In genomic region chr5:42808888-42809611, GRCh38 we compare ENCODE assay signal across 16 cellular contexts. TPM values are rescaled to one million over a fixed set of nuclear protein-coding genes. Genes with fewer than 3 reads are reported as not detected.
DNase-seq lines count a peak whose midpoint lies in the region; ATAC-seq and TF ChIP-seq lines count a peak whose summit lies in the region.
"Had no signal": no experiment of that assay in that cellular context is flagged by ENCODE, and none has a peak within 500 bp of the region (broad histone marks: within the 10 kb centered on the region; RNA-seq: fewer than 3 reads in every experiment).

No MANE protein-coding gene starts in this region.

- POLR2A ChIA-PET in OCI-LY7 (lab: Charles Lee), result no interaction called here

- no peak overlapping the region for H2AFZ ChIP-seq in OCI-LY7 (ENCODE audit: low read length)

- BruUV-seq in OCI-LY7 (replicated peaks; lab: Mats Ljungman, UMichigan), result no TSS peak

- no peaks in the 10 kb centered on the region for H3K9me2 ChIP-seq in OCI-LY7 (ENCODE audit: insufficient read depth, low read length)

- no peak for DNase-seq in heart right ventricle
- no peak for DNase-seq in left cardiac atrium
- no peak for DNase-seq in upper lobe of right lung
- no peak for DNase-seq in activated CD4-positive, alpha-beta T cell treated with anti-CD3 and anti-CD28 coated beads for 4 hours
- DNase-seq in foreskin melanocyte, result no peak
- DNase-seq in OCI-LY7 (ENCODE audit: low spot score), result no peak
- DNase-seq: activated gamma-delta T cell, erythroblast, GOT3, IMR-90, NCI-H187 treated with DMSO at 0.1 percent for 48 hours, NCI-H524 had no signal

- H3K4me1 ChIP-seq in heart right ventricle, result peaks cover 0 to 61% (median 36%) of the 10 kb centered on the region in 9 donors
- H3K4me1 ChIP-seq in liver (ENCODE audit: control insufficient read depth in 4 of 4, insufficient read depth in 4 of 4, low read length in 3 of 4), result peaks cover 6 to 42% (median 30%) of the 10 kb centered on the region in 4 donors
- H3K4me1 ChIP-seq in rectal smooth muscle tissue (ENCODE audit: control insufficient read depth, insufficient read depth, low read length), result peaks cover 3% of the 10 kb centered on the region
- peaks cover 20% of the 10 kb centered on the region for H3K4me1 ChIP-seq in upper lobe of right lung
- H3K4me1 ChIP-seq in OCI-LY7 (ENCODE audit: insufficient read depth, low read length, poor library complexity, severe bottlenecking), result no peaks in the 10 kb centered on the region
- H3K4me1 ChIP-seq: A549 had no signal

- H3K27me3 ChIP-seq in heart right ventricle (no peaks in the 10 kb centered on the region), liver (ENCODE audit: control insufficient read depth in 4 of 4, insufficient read depth in 4 of 4, low read length in 3 of 4) (no peaks in the 10 kb centered on the region), rectal smooth muscle tissue (ENCODE audit: control insufficient read depth, insufficient read depth, low read length) (no peaks in the 10 kb centered on the region), upper lobe of right lung (no peaks in the 10 kb centered on the region)
- H3K27me3 ChIP-seq: BLaER1 treated with 17β-estradiol and CSF1 and Interleukin-3, amounts not matched to agents 10 nM and 100 nM had no signal

- H3K4me2 ChIP-seq in OCI-LY7 (ENCODE audit: low read length), result no peak overlapping the region
- H3K4me2 ChIP-seq: A549 had no signal

- no peaks in the 10 kb centered on the region for H3K79me2 ChIP-seq in OCI-LY7 (ENCODE audit: insufficient read depth, low read depth, low read length)

- H3K9ac ChIP-seq in liver (ENCODE audit: low read depth in 1 of 2, low read length in 2 of 2) (peak overlapping the region; percentile 90 to 98), rectal smooth muscle tissue (ENCODE audit: low read length) (no peak overlapping the region)

- peak overlapping the region; percentile 6 to 67 (median 58) for H3K4me3 ChIP-seq in heart right ventricle
- peak overlapping the region; percentile 66 to 84 (median 76) for H3K4me3 ChIP-seq in liver (ENCODE audit: low read depth in 1 of 3, low read length in 3 of 3)
- H3K4me3 ChIP-seq in rectal smooth muscle tissue (ENCODE audit: low read length), result peak overlapping the region; percentile 19
- H3K4me3 ChIP-seq in upper lobe of right lung, result peak overlapping the region; percentile 64
- no peak overlapping the region for H3K4me3 ChIP-seq in OCI-LY7 (ENCODE audit: low read depth, low read length, poor library complexity, severe bottlenecking)
- H3K4me3 ChIP-seq: A549 had no signal

- TF ChIP-seq CTCF in heart right ventricle (IDR thresholded peaks at IDR 0.05) (no peak), liver (IDR thresholded peaks at IDR 0.05; ENCODE audit: low read depth, low read length, missing input control) (no peak), upper lobe of right lung (IDR thresholded peaks at IDR 0.05) (no peak), OCI-LY7 (conservative IDR thresholded peaks at IDR 0.05; ENCODE audit: low read length) (no peak)

- 61 to 68% methylated on average over 4 of the region's 4 CpGs for WGBS in heart right ventricle, 2 donors
- 17% methylated on average over 4 of the region's 4 CpGs for WGBS in liver

- ATAC-seq in heart right ventricle, result no peak
- ATAC-seq in left cardiac atrium, result no peak
- no peak for ATAC-seq in upper lobe of right lung

- CTCF ChIA-PET in OCI-LY7 (lab: Charles Lee; ENCODE audit: unreplicated experiment), result interaction anchor here (0.6 kb wide), 1 partner anchor 97 kb away, joined by 3 read pairs; no protein-coding TSS in a partner anchor

- H3K27ac ChIP-seq in heart right ventricle, result peak overlapping the region in 5 of 10 donors; percentile 31 to 88 (median 86)
- H3K27ac ChIP-seq in liver (ENCODE audit: low read depth in 1 of 2, low read length in 2 of 2), result peak overlapping the region; percentile 32 to 49
- no peak overlapping the region for H3K27ac ChIP-seq in rectal smooth muscle tissue (ENCODE audit: low read depth, low read length)
- H3K27ac ChIP-seq in upper lobe of right lung, result no peak overlapping the region
- H3K27ac ChIP-seq in OCI-LY7 (ENCODE audit: low read depth, low read length, poor library complexity, severe bottlenecking), result no peak overlapping the region
- H3K27ac ChIP-seq: A549 had no signal

- intact Hi-C loops in heart right ventricle (cut with DNase I) (loop anchor here in 6 of 10 donors (2.0 to 10.0 kb wide), 3 partner anchors 76 to 80 kb away; no protein-coding TSS in a partner anchor), left cardiac atrium (cut with DNase I) (loop anchor here in 1 of 2 donors (5.0 kb wide), 1 partner anchor 83 kb away; no protein-coding TSS in a partner anchor), upper lobe of right lung (cut with DNase I) (loop anchor here (10.0 kb wide), 1 partner anchor 86 kb away; no protein-coding TSS in a partner anchor), OCI-LY7 (cut with micrococcal nuclease; ENCODE audit: unreplicated experiment) (no loop called here)

- no peak for TF ChIP-seq RAD21 in liver (IDR thresholded peaks at IDR 0.05)

- peaks cover 0 to 47% (median 22%) of the 10 kb centered on the region in 9 donors for H3K36me3 ChIP-seq in heart right ventricle
- peaks cover 2 to 33% (median 23%) of the 10 kb centered on the region in 4 donors for H3K36me3 ChIP-seq in liver (ENCODE audit: control insufficient read depth in 4 of 4, insufficient read depth in 3 of 4, low read depth in 1 of 4, low read length in 3 of 4)
- H3K36me3 ChIP-seq in rectal smooth muscle tissue (ENCODE audit: control insufficient read depth, insufficient read depth, low read length), result no peaks in the 10 kb centered on the region
- H3K36me3 ChIP-seq in upper lobe of right lung, result peaks cover 38% of the 10 kb centered on the region
- no peaks in the 10 kb centered on the region for H3K36me3 ChIP-seq in OCI-LY7 (ENCODE audit: insufficient read depth, low read length)

- no peaks in the 10 kb centered on the region for H4K20me1 ChIP-seq in OCI-LY7 (ENCODE audit: insufficient read depth, low read length)

- H3K9me3 ChIP-seq in heart right ventricle, result no peaks in the 10 kb centered on the region
- H3K9me3 ChIP-seq in liver (ENCODE audit: control insufficient read depth in 4 of 4, low read length in 3 of 4), result no peaks in the 10 kb centered on the region
- no peaks in the 10 kb centered on the region for H3K9me3 ChIP-seq in upper lobe of right lung
- no peaks in the 10 kb centered on the region for H3K9me3 ChIP-seq in OCI-LY7 (ENCODE audit: low read length)
- H3K9me3 ChIP-seq: A549; BLaER1 treated with 17β-estradiol and CSF1 and Interleukin-3, amounts not matched to agents 10 nM and 100 nM had no signal

TF ChIP-seq in liver, 16 proteins besides CTCF, POLR2A, EP300 and RAD21:
- TF ChIP-seq ATF3 (IDR thresholded peaks at IDR 0.05), result no peak
- TF ChIP-seq JUND (IDR thresholded peaks at IDR 0.05), result no peak
- no peak for TF ChIP-seq EGR1 (IDR thresholded peaks at IDR 0.05; ENCODE audit: low read depth in 2 of 2)
- no peak for TF ChIP-seq ZBTB33 (IDR thresholded peaks at IDR 0.05)
TF ChIP-seq in liver: peak in this region for 0.

RNA-seq across cellular contexts. Expression of gene SELENOP, which starts 2.6 kb away (rescaled TPM):
- total RNA-seq in heart right ventricle (100 to 1,000 TPM; 149 to 373 (median 181) TPM), left cardiac atrium (100 to 1,000 TPM; 193 to 416 TPM), liver (1,000 to 10,000 TPM in 1 of 2 donors, 100 to 1,000 TPM in 1; 944 to 1,776 TPM), upper lobe of right lung (884 TPM), OCI-LY7 (2022) (not detected in 2 replicates)
- polyA plus RNA-seq in heart right ventricle (10 to 100 TPM; 45.9 to 68.8 TPM), liver (1,000 to 10,000 TPM in 1 of 2 donors, 100 to 1,000 TPM in 1; 880 to 1,788 TPM)
- total RNA-seq in OCI-LY7 (2014; rRNA removed; shearing (Covaris generic)), result 0.13 TPM in 1 of 2 replicates, not detected in the other

RNA-seq across cellular contexts. Expression of gene CCDC152, which starts 52.4 kb away (rescaled TPM):
- 1 to 10 TPM in 9 of 10 donors, under 1 TPM in 1; 0.67 to 4.0 (median 1.6) TPM for total RNA-seq in heart right ventricle
- polyA plus RNA-seq in heart right ventricle, result under 1 TPM; 0.66 to 0.81 TPM
- total RNA-seq in left cardiac atrium, result 1 to 10 TPM; 2.3 to 2.7 TPM
- 1 to 10 TPM in 1 of 2 donors, under 1 TPM in 1; 0.08 to 1.1 TPM for total RNA-seq in liver
- polyA plus RNA-seq in liver, result 10 to 100 TPM in 1 of 2 donors, 1 to 10 TPM in 1; 5.6 to 81.4 TPM
- 0.78 TPM for total RNA-seq in upper lobe of right lung
- not detected in 2 replicates for total RNA-seq in OCI-LY7 (2014; rRNA removed; shearing (Covaris generic))
- not detected in 2 replicates for total RNA-seq in OCI-LY7 (2022)
- polyA plus RNA-seq: A549 had no signal

Comparison
In these comparisons a context has a peak if more than half of its experiments do, and no peak if none do; other contexts are left out.
1. H3K27ac ChIP-seq: peak in liver (2 of 2); none in rectal smooth muscle tissue (single experiment), upper lobe of right lung (single experiment) and OCI-LY7 (single experiment).
2. RNA of gene SELENOP, which starts 2.6 kb away (total RNA-seq): 944 to 1,776 TPM in liver, 884 TPM in upper lobe of right lung (single experiment), 193 to 416 TPM in left cardiac atrium and 149 to 373 TPM in heart right ventricle; 0.13 TPM in OCI-LY7; every median in the first group is over 100 times any median in the second.